ENCODE assay signal across 9 cellular contexts in the genomic region with DNA sequence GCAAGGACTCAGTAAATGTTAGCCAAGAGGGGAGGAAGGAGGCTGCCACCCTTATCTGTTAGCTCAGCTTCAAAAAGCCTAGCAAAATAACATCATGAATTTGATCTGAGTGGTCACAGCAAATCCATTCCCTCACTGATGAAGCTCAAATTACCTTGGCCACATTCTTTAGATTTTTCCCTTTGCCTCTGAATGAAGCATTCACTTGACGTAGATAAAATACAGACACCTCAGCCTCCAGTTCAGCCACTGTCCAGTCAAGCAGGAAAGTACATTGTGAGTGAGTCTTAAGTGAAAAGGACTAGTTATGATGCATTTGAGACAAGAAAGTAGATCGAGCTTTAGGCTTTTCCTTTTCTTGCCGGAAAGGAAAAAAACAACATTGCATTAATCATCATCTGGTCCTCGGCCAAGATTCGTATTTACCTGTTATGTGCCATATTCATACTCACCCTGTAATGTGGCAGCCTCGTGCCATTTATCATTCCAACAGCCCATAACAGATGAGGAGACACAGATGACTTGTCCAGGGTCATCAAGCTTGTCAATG.
DNase-seq lines count a peak whose midpoint lies in the region; ATAC-seq, FAIRE-seq and TF ChIP-seq lines count a peak whose summit lies in the region.
"Had no signal": no experiment of that assay in that cellular context is flagged by ENCODE, and none has a peak within 500 bp of the region (broad histone marks: within the 10 kb centered on the region; RNA-seq: fewer than 3 reads in every experiment).

No MANE protein-coding gene starts in this region.

- H3K4me3 ChIP-seq in Panc1 (ENCODE audit: low read depth in 2 of 2, low read length in 2 of 2) = no peak overlapping the region
- no peak overlapping the region for H3K4me3 ChIP-seq in endothelial cell of umbilical vein (replicated peaks in 1 of 3; ENCODE audit: insufficient read depth in 1 of 3, low read depth in 1 of 3, low read length in 3 of 3)
- no peak overlapping the region for H3K4me3 ChIP-seq in upper lobe of left lung

- H3K4me2 ChIP-seq in endothelial cell of umbilical vein (ENCODE audit: insufficient read depth, low read length) = peak overlapping the region; percentile 68

- intact Hi-C loops in Panc1 (cut with micrococcal nuclease; ENCODE audit: unreplicated experiment) (no loop called here), endothelial cell of umbilical vein (cut with micrococcal nuclease) (no loop called here)

- no peak overlapping the region for H2AFZ ChIP-seq in endothelial cell of umbilical vein (ENCODE audit: low read depth, low read length)

- no peaks in the 10 kb centered on the region for H4K20me1 ChIP-seq in endothelial cell of umbilical vein (replicated peaks; ENCODE audit: control insufficient read depth, extremely low read depth, insufficient read depth, low read length)

- BruUV-seq in Panc1 (replicated peaks; lab: Mats Ljungman, UMichigan) (no TSS peak), endothelial cell of umbilical vein (replicated peaks; lab: Mats Ljungman, UMichigan) (TSS peak; percentile 11)

- peak overlapping the region; percentile 86 for H3K27ac Mint-ChIP-seq in osteocyte (ENCODE audit: unreplicated experiment)
- peak overlapping the region in 1 of 6 donors; percentile 7 for H3K27ac Mint-ChIP-seq in immature natural killer cell

- no peak overlapping the region for H3K4me3 Mint-ChIP-seq in osteocyte (ENCODE audit: unreplicated experiment)
- no peak overlapping the region for H3K4me3 Mint-ChIP-seq in immature natural killer cell
- H3K4me3 Mint-ChIP-seq: activated CD4-positive, alpha-beta T cell treated with anti-CD3 and anti-CD28 coated beads, Interleukin-2, amount 10 ng/mL, durations not matched to agents 7 days and 5 days had no signal

- peak overlapping the region; percentile 54 for H3K9ac ChIP-seq in endothelial cell of umbilical vein (replicated peaks; ENCODE audit: extremely low read depth, insufficient read depth, low read length)

- CTCF ChIA-PET in Panc1 (lab: Charles Lee) (interaction anchor here (0.6 kb wide), 1 partner anchor 280 kb away, joined by 3 read pairs; no protein-coding TSS in a partner anchor), endothelial cell of umbilical vein (lab: Charles Lee) (interaction anchor here (0.8 to 1.6 kb wide), 6 partner anchors 11 to 237 kb away, joined by 3 to 6 read pairs (median 4); no protein-coding TSS in a partner anchor)

- no peaks in the 10 kb centered on the region for H3K27me3 Mint-ChIP-seq in osteocyte (ENCODE audit: unreplicated experiment)
- H3K27me3 Mint-ChIP-seq in immature natural killer cell (ENCODE audit: low read depth in 3 of 3) = peaks cover 0 to 2% (median 0%) of the 10 kb centered on the region in 3 donors
- H3K27me3 Mint-ChIP-seq: activated CD4-positive, alpha-beta T cell treated with anti-CD3 and anti-CD28 coated beads, Interleukin-2, amount 10 ng/mL, durations not matched to agents 7 days and 5 days had no signal

- H3K27ac ChIP-seq in Panc1 (ENCODE audit: low read length) = peak overlapping the region; percentile 26; the same call in 1 of the 2 replicates
- peak overlapping the region; percentile 99 for H3K27ac ChIP-seq in endothelial cell of umbilical vein (ENCODE audit: insufficient read depth, low read depth, low read length)
- H3K27ac ChIP-seq in upper lobe of left lung = no peak overlapping the region

- ATAC-seq in Panc1 (peak; percentile 68), GM18858 (IDR thresholded peaks at IDR 0.05; ENCODE audit: unreplicated experiment) (no peak), upper lobe of left lung (ENCODE audit: low FRiP score in 2 of 2) (no peak)

- H3K36me3 Mint-ChIP-seq in osteocyte (ENCODE audit: unreplicated experiment) (peaks cover 7% of the 10 kb centered on the region), immature natural killer cell (peaks cover 0 to 10% (median 9%) of the 10 kb centered on the region in 3 donors)

- H3K9me1 ChIP-seq in endothelial cell of umbilical vein (replicated peaks; ENCODE audit: control insufficient read depth, extremely low read depth, insufficient read depth, low read length) = no peaks in the 10 kb centered on the region

- peaks cover 64% of the 10 kb centered on the region for H3K4me1 Mint-ChIP-seq in osteocyte (ENCODE audit: unreplicated experiment)
- H3K4me1 Mint-ChIP-seq in immature natural killer cell = peaks cover 46 to 82% of the 10 kb centered on the region in 2 donors

- peak; percentile 17 for TF ChIP-seq POLR2A in endothelial cell of umbilical vein (IDR thresholded peaks at IDR 0.05; ENCODE audit: low read depth, low read length)
- TF ChIP-seq POLR2A in upper lobe of left lung (IDR thresholded peaks at IDR 0.05) = no peak

- H3K9me3 ChIP-seq in Panc1 (ENCODE audit: control insufficient read depth, insufficient read depth, low read depth, low read length) (no peaks in the 10 kb centered on the region), endothelial cell of umbilical vein (replicated peaks; ENCODE audit: control insufficient read depth, insufficient read depth, low read length) (no peaks in the 10 kb centered on the region), upper lobe of left lung (no peaks in the 10 kb centered on the region)

- TF ChIP-seq CTCF in Panc1 (IDR thresholded peaks at IDR 0.05) (no peak), endothelial cell of umbilical vein (IDR thresholded peaks at IDR 0.05; ENCODE audit: extremely low read depth in 1 of 2, insufficient read depth in 1 of 2, low read depth in 1 of 2, low read length in 2 of 2) (no peak), osteocyte (IDR thresholded peaks at IDR 0.05) (no peak), upper lobe of left lung (IDR thresholded peaks at IDR 0.05) (no peak)

- dilution Hi-C loops in endothelial cell of umbilical vein (cut with MboI; ENCODE audit: extremely low pct_ligation_motif_present, low sequenced_read_pairs) = no loop called here

- TF ChIP-seq EP300 in upper lobe of left lung (IDR thresholded peaks at IDR 0.05) = no peak

- FAIRE-seq in endothelial cell of umbilical vein (lab: Jason Lieb, UNC) = peak; percentile 81

- in situ Hi-C loops in Panc1 (cut with HindIII; ENCODE audit: low pct_unique_long_range_greater_than_20kb, low sequenced_read_pairs) = no loop called here

- DNase-seq in EH (ENCODE audit: low read depth) (peak; percentile 86), Panc1 (ENCODE audit: low read depth, low spot score) (peak; percentile 13), endothelial cell of umbilical vein (ENCODE audit: low read depth, low spot score) (peak; percentile 89), osteocyte (ENCODE audit: extremely low spot score, unreplicated experiment) (no peak), immature natural killer cell (no peak), HUDEP-2 (lab: John Stamatoyannopoulos, UW; ENCODE audit: unreplicated experiment in 76 of 76) (no peak), upper lobe of left lung (no peak)
- DNase-seq: activated CD4-positive, alpha-beta T cell treated with anti-CD3 and anti-CD28 coated beads, Interleukin-2, amount 10 ng/mL, durations not matched to agents 7 days and 5 days had no signal

- peaks cover 5% of the 10 kb centered on the region; the same call in 1 of the 2 replicates for H3K4me1 ChIP-seq in Panc1 (ENCODE audit: control insufficient read depth, insufficient read depth, low read length)
- H3K4me1 ChIP-seq in endothelial cell of umbilical vein (ENCODE audit: control insufficient read depth, extremely low read depth, insufficient read depth, low read length) = peaks cover 69% of the 10 kb centered on the region
- peaks cover 35 to 47% (median 42%) of the 10 kb centered on the region in 4 donors for H3K4me1 ChIP-seq in upper lobe of left lung

- H3K36me3 ChIP-seq in Panc1 (ENCODE audit: control insufficient read depth, insufficient read depth, low read length) (no peaks in the 10 kb centered on the region), endothelial cell of umbilical vein (ENCODE audit: control insufficient read depth in 2 of 2, extremely low read depth in 1 of 2, insufficient read depth in 2 of 2, low read length in 2 of 2) (no peaks in the 10 kb centered on the region), upper lobe of left lung (no peaks in the 10 kb centered on the region)

- H3K79me2 ChIP-seq in endothelial cell of umbilical vein (ENCODE audit: control insufficient read depth, insufficient read depth, low read length) = peaks cover 41% of the 10 kb centered on the region

- H3K27me3 ChIP-seq in Panc1 (ENCODE audit: control insufficient read depth, insufficient read depth, low read length) (no peaks in the 10 kb centered on the region), endothelial cell of umbilical vein (ENCODE audit: control insufficient read depth in 2 of 2, insufficient read depth in 2 of 2, low read length in 2 of 2) (no peaks in the 10 kb centered on the region), upper lobe of left lung (no peaks in the 10 kb centered on the region)

- H3K9me3 Mint-ChIP-seq in osteocyte (ENCODE audit: unreplicated experiment) (no peaks in the 10 kb centered on the region), immature natural killer cell (no peaks in the 10 kb centered on the region)

- POLR2A ChIA-PET in Panc1 (lab: Charles Lee) (interaction anchor here (0.5 kb wide), 1 partner anchor 628 kb away, joined by 3 read pairs; no protein-coding TSS in a partner anchor), endothelial cell of umbilical vein (lab: Charles Lee) (interaction anchor here (1.0 to 1.9 kb wide), 3 partner anchors 26 to 146 kb away, joined by 3 to 10 read pairs (median 5); partner anchors contain the start of gene ETV6)

- WGBS in upper lobe of left lung, 2 donors = 55 to 66% methylated on average over 6 of the region's 6 CpGs

TF ChIP-seq in endothelial cell of umbilical vein, 7 proteins besides CTCF, POLR2A, EP300 and RAD21:
- TF ChIP-seq POLR2AphosphoS5 (IDR thresholded peaks at IDR 0.05; ENCODE audit: insufficient read depth, low read depth, low read length) (peak; percentile 78), GATA2 (IDR thresholded peaks at IDR 0.05; ENCODE audit: insufficient read depth, insufficient read length, low read depth, low read length) (peak; percentile 38), MYC (IDR thresholded peaks at IDR 0.05; ENCODE audit: low read depth, low read length) (no peak), JUN (IDR thresholded peaks at IDR 0.05; ENCODE audit: borderline replicate concordance, insufficient read depth, insufficient read length, low read depth) (peak; percentile 67), FOS (IDR thresholded peaks at IDR 0.05; ENCODE audit: borderline replicate concordance, insufficient read depth, low read length) (peak; percentile 64)

Comparison
In these comparisons a context has a peak if more than half of its experiments do, and no peak if none do; other contexts are left out.
1. DNase-seq: peak in EH (single experiment), Panc1 (single experiment) and endothelial cell of umbilical vein (single experiment); none in osteocyte (single experiment), immature natural killer cell (0 of 3), HUDEP-2 (0 of 76) and upper lobe of left lung (0 of 2).
2. H3K27ac ChIP-seq: peak in Panc1 (single experiment) and endothelial cell of umbilical vein (single experiment); none in upper lobe of left lung (0 of 4).